24 cellular contexts compared by ENCODE assay signal in the genomic region with DNA sequence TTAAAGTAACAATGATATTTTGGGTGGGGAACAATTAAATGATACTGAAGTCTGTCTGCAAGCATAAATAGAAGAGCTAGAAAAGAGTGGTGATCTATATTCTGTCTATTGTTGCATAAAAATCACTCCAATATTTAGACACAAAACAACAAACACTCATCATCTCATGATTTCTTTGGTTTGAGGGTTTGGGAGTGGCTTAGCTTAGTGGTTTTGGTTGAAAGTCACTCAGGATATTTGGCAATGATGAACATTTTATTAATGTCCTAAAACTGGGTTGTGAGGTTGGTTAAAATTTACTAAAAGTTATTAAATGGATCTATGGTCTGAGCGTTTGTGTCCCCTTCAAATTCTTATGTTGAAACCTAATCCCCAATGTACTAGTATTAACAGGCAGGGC. TPM values are rescaled to one million over a fixed set of nuclear protein-coding genes. Genes with fewer than 3 reads are reported as not detected.
"Had no signal": no experiment of that assay in that cellular context is flagged by ENCODE, and none has a peak within 500 bp of the region (broad histone marks: within the 10 kb centered on the region; RNA-seq: fewer than 3 reads in every experiment).

No MANE protein-coding gene starts in this region.

- H2AFZ ChIP-seq: neural progenitor cell had no signal

- H3K27me3 ChIP-seq: esophagus squamous epithelium, neural progenitor cell, spleen, testis, transverse colon had no signal

- H3K36me3 ChIP-seq: esophagus squamous epithelium, neural progenitor cell, spleen, transverse colon had no signal

- H3K9me3 ChIP-seq: testis, transverse colon had no signal

- H3K27ac ChIP-seq: esophagus squamous epithelium, neural progenitor cell, spleen, testis, transverse colon had no signal

- DNase-seq: activated CD4-positive, alpha-beta memory T cell treated with anti-CD3 and anti-CD28 coated beads, Interleukin-2, amount 10 ng/mL, durations not matched to agents 7 days and 5 days; activated CD4-positive, alpha-beta T cell treated with anti-CD3 and anti-CD28 coated beads, Interleukin-2, amount 10 ng/mL, durations not matched to agents 24 days and 14 days; activated CD4-positive, CD25-positive, alpha-beta regulatory T cell treated with anti-CD3 and anti-CD28 coated beads, Interleukin-2, amount 50 U/mL, for 72 hours; activated CD8-positive, alpha-beta memory T cell treated with anti-CD3 and anti-CD28 coated beads, Interleukin-2, amount 50 U/mL, for 48 hours; activated gamma-delta T cell treated with Interleukin-2 at 50 U/mL for 16 hours; activated naive CD4-positive, alpha-beta T cell treated with anti-CD3 and anti-CD28 coated beads, Interleukin-2, amount 50 U/mL, for 16 hours; activated T-cell treated with anti-CD3 and anti-CD28 coated beads, Interleukin-2, amount 50 U/mL, for 4 hours; amygdala; dermis blood vessel endothelial cell; effector CD4-positive, alpha-beta T cell; esophagus squamous epithelium; head of caudate nucleus; hippocampal formation; kidney; natural killer cell; right cardiac atrium; spleen; stimulated activated naive CD4-positive, alpha-beta T cell treated with Interleukin-2 at 50 U/mL for 16 hours; T-helper 2 cell; testis; transverse colon had no signal

- FAIRE-seq: colon, kidney had no signal

- ATAC-seq: activated T-cell treated with anti-CD3 and anti-CD28 coated beads, Interleukin-2, amount 50 U/mL, for 4 hours; activated T-helper 17 cell treated with anti-CD3 and anti-CD28 coated beads, Interleukin-2, amount 50 U/mL, for 72 hours; natural killer cell; right cardiac atrium had no signal

- H3K4me2 ChIP-seq: neural progenitor cell had no signal

- H3K4me3 ChIP-seq: esophagus squamous epithelium, neural progenitor cell, spleen, testis, transverse colon had no signal

- H3K4me1 ChIP-seq: neural progenitor cell, spleen, testis, transverse colon had no signal

- H3K9ac ChIP-seq: neural progenitor cell had no signal

RNA-seq across cellular contexts. Expression of gene EGFR, which starts 54.7 kb away (rescaled TPM):
- total RNA-seq: activated CD4-positive, alpha-beta memory T cell treated with anti-CD3 and anti-CD28 coated beads, Interleukin-2, amount 10 ng/mL, durations not matched to agents 7 days and 5 days; activated CD4-positive, alpha-beta T cell treated with anti-CD3 and anti-CD28 coated beads, Interleukin-2, amount 10 ng/mL, durations not matched to agents 24 days and 14 days; natural killer cell had no signal
